13 cellular contexts compared by ENCODE assay signal in the genomic region with DNA sequence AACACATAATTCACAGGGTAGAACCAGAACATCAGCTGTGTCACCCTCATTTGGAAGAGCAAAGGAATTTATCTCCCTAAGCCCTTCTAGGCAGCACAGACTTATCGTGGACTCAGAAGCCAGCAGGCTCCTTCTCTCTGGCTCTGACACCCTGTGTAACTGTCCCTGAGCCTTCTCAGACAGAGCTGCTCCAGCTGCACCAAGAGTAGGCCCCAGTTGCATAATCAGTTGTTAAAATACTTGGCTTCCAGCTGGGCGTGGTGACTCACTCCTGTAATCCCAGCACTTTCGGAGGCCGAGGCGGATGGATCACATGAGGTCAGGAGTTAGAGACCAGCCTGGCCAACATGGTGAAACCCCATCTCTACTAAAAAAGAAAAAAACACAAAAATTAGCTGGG. TPM values are rescaled to one million over a fixed set of nuclear protein-coding genes. Genes with fewer than 3 reads are reported as not detected.
DNase-seq lines count a peak whose midpoint lies in the region; ATAC-seq and TF ChIP-seq lines count a peak whose summit lies in the region.
"Had no signal": no experiment of that assay in that cellular context is flagged by ENCODE, and none has a peak within 500 bp of the region (broad histone marks: within the 10 kb centered on the region; RNA-seq: fewer than 3 reads in every experiment).

No MANE protein-coding gene starts in this region.

- DNase-seq in AG09309 (ENCODE audit: low read depth) (peak; percentile 76), M059J (ENCODE audit: low read depth) (peak; percentile 46), epithelial cell of esophagus (ENCODE audit: low read depth) (peak; percentile 35), mesenchymal stem cell (peak; percentile 75), PC-9 (no peak), midbrain (lab: John Stamatoyannopoulos, UW) (no peak), posterior vena cava (ENCODE audit: low spot score) (no peak)
- DNase-seq: activated CD4-positive, CD25-positive, alpha-beta regulatory T cell; BE2C; NCI-H446 treated with DMSO at 0.1 percent for 48 hours; posterior cingulate gyrus; SHP77 had no signal

- H3K9me3 ChIP-seq in mesenchymal stem cell (ENCODE audit: control insufficient read depth, low read length) (no peaks in the 10 kb centered on the region), PC-9 (ENCODE audit: insufficient read depth, low read depth) (no peaks in the 10 kb centered on the region; the same call in 1 of the 2 replicates)
- H3K9me3 ChIP-seq: BE2C had no signal

- no peak overlapping the region for H3K23ac ChIP-seq in mesenchymal stem cell (ENCODE audit: low read length in 2 of 2)

- H3K27me3 ChIP-seq in mesenchymal stem cell (ENCODE audit: control insufficient read depth in 1 of 2, insufficient read depth in 1 of 2, low read length in 2 of 2) (no peaks in the 10 kb centered on the region), PC-9 (ENCODE audit: insufficient read depth, low read depth) (no peaks in the 10 kb centered on the region)
- H3K27me3 ChIP-seq: BE2C had no signal

- no peak overlapping the region for H4K8ac ChIP-seq in mesenchymal stem cell (ENCODE audit: low read length)

- no peaks in the 10 kb centered on the region for H3F3A ChIP-seq in PC-9 (ENCODE audit: insufficient read depth, low read depth)

- intact Hi-C loops in PC-9 (cut with micrococcal nuclease; ENCODE audit: unreplicated experiment) (no loop called here), posterior vena cava (cut with DNase I) (loop anchor here in 1 of 2 donors (10.0 kb wide), 1 partner anchor 1251 kb away; no protein-coding TSS in a partner anchor)

- POLR2A ChIA-PET in PC-9 (lab: Charles Lee; ENCODE audit: unreplicated experiment): no interaction called here

- no TSS peak for BruUV-seq in PC-9 (replicated peaks; lab: Mats Ljungman, UMichigan)

- no peak overlapping the region for H2AK5ac ChIP-seq in mesenchymal stem cell (ENCODE audit: low read length, severe bottlenecking)

- no peak overlapping the region for H3K14ac ChIP-seq in mesenchymal stem cell (ENCODE audit: low read length in 2 of 2)

- H3K79me2 ChIP-seq in PC-9 (ENCODE audit: low read depth): no peaks in the 10 kb centered on the region

- H3K27ac ChIP-seq in mesenchymal stem cell (ENCODE audit: low read length, poor library complexity, severe bottlenecking): no peak overlapping the region
- H3K27ac ChIP-seq in PC-9: no peak overlapping the region

- H4K91ac ChIP-seq in mesenchymal stem cell (ENCODE audit: low read length): no peak overlapping the region

- H3K4me1 ChIP-seq in mesenchymal stem cell (ENCODE audit: control insufficient read depth, insufficient read depth, low read depth, low read length): peaks cover 2% of the 10 kb centered on the region
- no peaks in the 10 kb centered on the region for H3K4me1 ChIP-seq in PC-9 (replicated peaks; ENCODE audit: insufficient read depth)
- H3K4me1 ChIP-seq: BE2C had no signal

- H3K36me3 ChIP-seq in mesenchymal stem cell (ENCODE audit: control insufficient read depth in 1 of 2, insufficient read depth in 2 of 2, low read depth in 1 of 2, low read length in 2 of 2) (peaks cover 6 to 46% of the 10 kb centered on the region in 2 experiments), PC-9 (ENCODE audit: low read depth) (no peaks in the 10 kb centered on the region; the same call in 1 of the 2 replicates)
- H3K36me3 ChIP-seq: BE2C had no signal

- H2BK5ac ChIP-seq in mesenchymal stem cell (ENCODE audit: low read depth, low read length, poor library complexity, severe bottlenecking): no peak overlapping the region

- H3K18ac ChIP-seq in mesenchymal stem cell (ENCODE audit: low read depth in 1 of 2, low read length in 2 of 2): no peak overlapping the region

- no peak for TF ChIP-seq CTCF in AG09309 (IDR thresholded peaks at IDR 0.05; ENCODE audit: control insufficient read depth, insufficient read depth, low read depth, low read length, missing control alignments)
- TF ChIP-seq CTCF in epithelial cell of esophagus (IDR thresholded peaks at IDR 0.05; ENCODE audit: insufficient read depth, low read depth, low read length, missing control alignments): no peak
- TF ChIP-seq CTCF in PC-9 (conservative IDR thresholded peaks at IDR 0.05): no peak

- no peak overlapping the region for H2BK12ac ChIP-seq in mesenchymal stem cell (ENCODE audit: low read length in 2 of 2)

- H2BK120ac ChIP-seq in mesenchymal stem cell (ENCODE audit: low read depth, low read length): no peak overlapping the region

- no peaks in the 10 kb centered on the region for H4K20me1 ChIP-seq in PC-9 (ENCODE audit: insufficient read depth)

- no peak overlapping the region for H3K4ac ChIP-seq in mesenchymal stem cell (ENCODE audit: low read depth in 1 of 2, low read length in 2 of 2)

- H3K4me3 ChIP-seq in AG09309 (ENCODE audit: control insufficient read depth, low read depth, low read length): no peak overlapping the region
- H3K4me3 ChIP-seq in epithelial cell of esophagus (ENCODE audit: low read length): no peak overlapping the region
- H3K4me3 ChIP-seq in mesenchymal stem cell (ENCODE audit: insufficient read depth in 1 of 2, low read depth in 1 of 2, low read length in 2 of 2): no peak overlapping the region
- H3K4me3 ChIP-seq in PC-9: no peak overlapping the region

- WGBS in mesenchymal stem cell: 74% methylated on average over 5 of the region's 5 CpGs

- H2AFZ ChIP-seq in mesenchymal stem cell (ENCODE audit: low read depth, low read length) (no peak overlapping the region), PC-9 (no peak overlapping the region)

- ATAC-seq in HG02759 (IDR thresholded peaks at IDR 0.05; ENCODE audit: unreplicated experiment): no peak

- no peak overlapping the region for H3K4me2 ChIP-seq in mesenchymal stem cell (ENCODE audit: low read length, poor library complexity, severe bottlenecking)
- H3K4me2 ChIP-seq in PC-9: no peak overlapping the region

- CTCF ChIA-PET in PC-9 (lab: Charles Lee): no interaction called here

- peak overlapping the region; percentile 54 for H3K9ac ChIP-seq in mesenchymal stem cell (ENCODE audit: low read length)

- no peak overlapping the region for H2BK15ac ChIP-seq in mesenchymal stem cell (ENCODE audit: low read depth, poor library complexity, severe bottlenecking)

- H3K79me1 ChIP-seq in mesenchymal stem cell (replicated peaks; ENCODE audit: low read length, poor library complexity, severe bottlenecking): no peaks in the 10 kb centered on the region

- no peaks in the 10 kb centered on the region for H3K9me2 ChIP-seq in PC-9 (ENCODE audit: insufficient read depth)

RNA-seq across cellular contexts. Expression of a gene that starts 49.4 kb away (rescaled TPM):
- 0.74 and 0.81 TPM in 2 replicates for total RNA-seq in M059J (2014; rRNA removed; shearing (Covaris generic))
- polyA plus RNA-seq in mesenchymal stem cell (2013, experiment 1 of 2): 1.2 TPM
- polyA plus RNA-seq in mesenchymal stem cell (2013, experiment 2 of 2): 1.1 TPM
- 11.0 and 12.4 TPM in 2 replicates for total RNA-seq in PC-9 (2021)
- 1 to 10 TPM; 2.7 to 2.8 TPM for total RNA-seq in posterior vena cava

RNA-seq across cellular contexts. Expression of a gene that starts 57.7 kb away (rescaled TPM):
- total RNA-seq in M059J (2014; rRNA removed; shearing (Covaris generic)): 1.7 and 2.2 TPM in 2 replicates
- polyA plus RNA-seq in mesenchymal stem cell (2013, experiment 1 of 2): 2.0 TPM
- 2.1 TPM for polyA plus RNA-seq in mesenchymal stem cell (2013, experiment 2 of 2)
- total RNA-seq in PC-9 (2021): 2.4 and 4.2 TPM in 2 replicates
- 1 to 10 TPM; 4.5 to 6.3 TPM for total RNA-seq in posterior vena cava

Comparison
In these comparisons a context has a peak if more than half of its experiments do, and no peak if none do; other contexts are left out.
1. DNase-seq: peak in AG09309 (single experiment), M059J (single experiment), epithelial cell of esophagus (single experiment) and mesenchymal stem cell (single experiment); none in PC-9 (0 of 2), midbrain (single experiment) and posterior vena cava (single experiment).